In the genomic region with DNA sequence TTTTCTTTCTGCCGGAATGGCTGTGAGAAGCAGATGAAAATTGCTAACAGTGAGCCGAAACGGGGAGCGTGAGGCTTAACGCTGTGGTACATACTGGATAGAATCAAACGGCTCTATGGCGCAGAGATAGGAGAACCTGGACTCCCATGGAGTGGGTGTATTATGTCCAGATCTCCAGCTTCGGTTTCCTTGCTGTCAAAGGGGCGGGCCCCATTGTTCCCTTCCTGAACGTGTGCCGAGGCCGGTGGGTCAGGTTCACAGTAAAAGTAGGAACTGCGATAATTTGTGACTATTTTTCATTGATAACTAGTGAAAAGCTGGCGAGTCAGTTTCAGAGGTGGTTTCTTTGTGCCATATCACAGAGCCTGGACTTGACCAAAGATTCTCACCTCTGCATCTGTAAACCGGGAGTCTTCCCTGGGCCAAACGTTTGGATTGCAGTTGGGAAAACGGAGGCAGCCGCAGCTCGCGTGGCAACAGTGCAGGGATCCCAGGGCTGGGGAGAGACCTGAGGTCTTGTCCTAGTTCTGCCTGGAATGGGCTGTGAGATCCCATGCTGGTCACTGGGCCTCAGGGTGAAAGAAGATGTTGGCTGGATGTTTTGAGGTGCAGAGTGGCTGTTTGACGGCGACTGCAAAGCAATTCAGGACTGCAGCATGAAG, we compare ENCODE assay signal across 8 cellular contexts. TPM values are rescaled to one million over a fixed set of nuclear protein-coding genes. Genes with fewer than 3 reads are reported as not detected.
A peak's percentile ranks its signal among the peaks of the same experiment; 100 is the strongest.
DNase-seq lines count a peak whose midpoint lies in the region; ATAC-seq and TF ChIP-seq lines count a peak whose summit lies in the region.

No MANE protein-coding gene starts in this region.

- H3K79me2 ChIP-seq in mammary epithelial cell (ENCODE audit: insufficient read depth, low read length): peaks cover 43% of the 10 kb centered on the region

- no peak for TF ChIP-seq CTCF in AG04450 (IDR thresholded peaks at IDR 0.05; ENCODE audit: low read depth, low read length)
- TF ChIP-seq CTCF in mammary epithelial cell (conservative IDR thresholded peaks at IDR 0.05 in 1 of 2, IDR thresholded peaks at IDR 0.05 in 1 of 2; ENCODE audit: extremely low read depth in 1 of 2, insufficient read depth in 1 of 2, low read depth in 1 of 2, low read length in 2 of 2): no peak

- peaks cover 3% of the 10 kb centered on the region for H3K36me3 Mint-ChIP-seq in IgD-negative memory B cell

- peaks cover 10% of the 10 kb centered on the region for H4K20me1 ChIP-seq in mammary epithelial cell (ENCODE audit: insufficient read depth, low read length)

- POLR2A ChIA-PET in AG04450 (lab: Yijun Ruan, JAX): interaction anchor here (0.6 to 1.8 kb wide), 6 partner anchors 10 to 614 kb away, joined by 3 to 24 read pairs (median 5); a partner anchor contains a TSS

- H3K9me3 ChIP-seq in AG04450 (ENCODE audit: control insufficient read depth, insufficient read depth, low read length) (no peaks in the 10 kb centered on the region; the same call in 1 of the 2 replicates), mammary epithelial cell (replicated peaks; ENCODE audit: insufficient read depth, low read length) (no peaks in the 10 kb centered on the region), mucosa of rectum (ENCODE audit: control insufficient read depth in 2 of 2, low read length in 2 of 2) (no peaks in the 10 kb centered on the region)

- WGBS in mammary epithelial cell (ENCODE audit: low coverage, missing lambda C conversion rate): 1% methylated on average over 21 of the region's 22 CpGs

- no peak for DNase-seq in AG04450 (ENCODE audit: low read depth, low spot score)
- DNase-seq in mammary epithelial cell: no peak
- DNase-seq in NCI-H524 (lab: John Stamatoyannopoulos, UW): no peak

- H3K4me3 Mint-ChIP-seq in IgD-negative memory B cell: peak overlapping the region; percentile 86 to 100 (median 98)

- H3K4me1 ChIP-seq in mammary epithelial cell (ENCODE audit: insufficient read depth, low read length) (peaks cover 8% of the 10 kb centered on the region), mucosa of rectum (ENCODE audit: control insufficient read depth in 2 of 2, insufficient read depth in 2 of 2, low read length in 2 of 2) (peaks cover 36 to 45% of the 10 kb centered on the region in 2 donors)

- peak overlapping the region; percentile 99 for H3K9ac ChIP-seq in mammary epithelial cell (ENCODE audit: insufficient read depth, low read length)
- peak overlapping the region; percentile 88 to 93 for H3K9ac ChIP-seq in mucosa of rectum (ENCODE audit: low read depth in 1 of 2, low read length in 2 of 2)

- H3K27ac Mint-ChIP-seq in IgD-negative memory B cell: peak overlapping the region; percentile 81 to 98 (median 85)

- dilution Hi-C loops in mammary epithelial cell (cut with HindIII; ENCODE audit: low sequenced_read_pairs): no loop called here

- CTCF ChIA-PET in AG04450 (lab: Charles Lee) (interaction anchor here (1.4 to 1.8 kb wide), 2 partner anchors 73 to 77 kb away, joined by 5 to 28 read pairs; a partner anchor contains a TSS), mammary epithelial cell (lab: Charles Lee; ENCODE audit: low non-redundant PET) (no interaction called here)

- intact Hi-C loops in mammary epithelial cell (cut with micrococcal nuclease): no loop called here

- peaks cover 11 to 29% (median 26%) of the 10 kb centered on the region in 3 donors for H3K4me1 Mint-ChIP-seq in IgD-negative memory B cell

- peak overlapping the region; percentile 10 for H2AFZ ChIP-seq in mammary epithelial cell (ENCODE audit: low read depth, low read length)

- H3K27ac ChIP-seq in AG04450 (ENCODE audit: low read depth, low read length): no peak overlapping the region
- peak overlapping the region; percentile 84 for H3K27ac ChIP-seq in mammary epithelial cell (ENCODE audit: insufficient read depth, low read depth, low read length)
- H3K27ac ChIP-seq in mucosa of rectum (ENCODE audit: low read depth in 2 of 2, low read length in 2 of 2): peak overlapping the region; percentile 77 to 83

- H3K36me3 ChIP-seq in mammary epithelial cell (ENCODE audit: insufficient read depth, low read length): peaks cover 26% of the 10 kb centered on the region
- peaks cover 28 to 42% of the 10 kb centered on the region in 2 donors for H3K36me3 ChIP-seq in mucosa of rectum (ENCODE audit: control insufficient read depth in 2 of 2, insufficient read depth in 2 of 2, low read length in 2 of 2)

- in situ Hi-C loops in mammary epithelial cell (cut with MboI; ENCODE audit: low sequenced_read_pairs in 2 of 2): loop anchor here in 1 of 2 donors (10.0 kb wide), 1 partner anchor 144 kb away; a partner anchor contains a TSS

- peak overlapping the region; percentile 94 for H3K4me3 ChIP-seq in AG04450 (ENCODE audit: low read depth, low read length)
- H3K4me3 ChIP-seq in mammary epithelial cell (replicated peaks in 1 of 3; ENCODE audit: insufficient read depth in 1 of 3, low read depth in 2 of 3, low read length in 3 of 3): peak overlapping the region; percentile 95 to 98 (median 97)
- H3K4me3 ChIP-seq in mucosa of rectum (ENCODE audit: low read length in 2 of 2): peak overlapping the region; percentile 85 to 100

- no peak for ATAC-seq in GM18868 (IDR thresholded peaks at IDR 0.05; ENCODE audit: unreplicated experiment)
- no peak for ATAC-seq in GM21515 (IDR thresholded peaks at IDR 0.05; ENCODE audit: unreplicated experiment)
- ATAC-seq in activated CD4-positive, CD25-positive, alpha-beta regulatory T cell treated with anti-CD3 and anti-CD28 coated beads, Interleukin-2, amount 50 U/mL, for 24 hours: no peak

- no peaks in the 10 kb centered on the region for H3K9me3 Mint-ChIP-seq in IgD-negative memory B cell

- BruUV-seq in mammary epithelial cell (replicated peaks; lab: Mats Ljungman, UMichigan): no TSS peak

- no peaks in the 10 kb centered on the region for H3K27me3 ChIP-seq in AG04450 (ENCODE audit: control insufficient read depth, insufficient read depth, low read length)
- no peaks in the 10 kb centered on the region for H3K27me3 ChIP-seq in mammary epithelial cell (ENCODE audit: insufficient read depth, low read length)
- no peaks in the 10 kb centered on the region for H3K27me3 ChIP-seq in mucosa of rectum (ENCODE audit: control insufficient read depth in 2 of 2, insufficient read depth in 2 of 2, low read length in 2 of 2)

- H3K4me2 ChIP-seq in mammary epithelial cell (ENCODE audit: insufficient read depth, low read depth, low read length): peak overlapping the region; percentile 83

- H3K27me3 Mint-ChIP-seq in IgD-negative memory B cell: no peaks in the 10 kb centered on the region

RNA-seq across cellular contexts. Expression of a gene that starts 0.8 kb away (rescaled TPM):
- polyA plus RNA-seq in AG04450 (2011; rRNA removed) (890 and 1,276 TPM in 2 replicates), IgD-negative memory B cell (5,234 TPM), mammary epithelial cell (1,907 TPM)
- 210 and 227 TPM in 2 replicates for polyA minus RNA-seq in AG04450 (2011; rRNA and poly(A)+ RNA removed)
- total RNA-seq in mammary epithelial cell: 1,000 to 10,000 TPM; 1,272 to 2,030 TPM
- polyA minus RNA-seq in mammary epithelial cell: 452 TPM

RNA-seq across cellular contexts. Expression of a gene that starts 11.3 kb away (rescaled TPM):
- polyA plus RNA-seq in AG04450 (2011; rRNA removed): not detected in 2 replicates
- not detected in 2 replicates for polyA minus RNA-seq in AG04450 (2011; rRNA and poly(A)+ RNA removed)
- not detected for polyA plus RNA-seq in IgD-negative memory B cell
- total RNA-seq in mammary epithelial cell: not detected
- polyA plus RNA-seq in mammary epithelial cell: not detected
- not detected for polyA minus RNA-seq in mammary epithelial cell

RNA-seq across cellular contexts. Expression of a gene that starts 12.7 kb away (rescaled TPM):
- 0.99 and 1.4 TPM in 2 replicates for polyA plus RNA-seq in AG04450 (2011; rRNA removed)
- polyA minus RNA-seq in AG04450 (2011; rRNA and poly(A)+ RNA removed): 2.1 and 3.4 TPM in 2 replicates
- 56.3 TPM for polyA plus RNA-seq in IgD-negative memory B cell
- 1 to 10 TPM in 1 of 2 donors, under 1 TPM in 1; 0.31 to 8.2 TPM for total RNA-seq in mammary epithelial cell
- 0.15 TPM for polyA plus RNA-seq in mammary epithelial cell
- 0.98 TPM for polyA minus RNA-seq in mammary epithelial cell

RNA-seq across cellular contexts. Expression of a gene that starts 39.1 kb away (rescaled TPM):
- polyA plus RNA-seq in AG04450 (2011; rRNA removed) (not detected in 2 replicates), IgD-negative memory B cell (1.7 TPM), mammary epithelial cell (not detected)
- polyA minus RNA-seq in AG04450 (2011; rRNA and poly(A)+ RNA removed): not detected in 2 replicates
- total RNA-seq in mammary epithelial cell: not detected
- not detected for polyA minus RNA-seq in mammary epithelial cell

Comparison
In these comparisons a context has a peak if more than half of its experiments do, and no peak if none do; other contexts are left out.
1. RNA of a gene that starts 12.7 kb away (polyA plus RNA-seq): 56.3 TPM in IgD-negative memory B cell (single experiment); 0.99 to 1.4 TPM in AG04450 and 0.15 TPM in mammary epithelial cell (single experiment); every median in the first group is over 10 times any median in the second.
2. Peak in every context shown above with its lines, with median percentiles within 50 percentile points of each other: H3K4me3 ChIP-seq.